37 cellular contexts compared by ENCODE assay signal in the genomic region with DNA sequence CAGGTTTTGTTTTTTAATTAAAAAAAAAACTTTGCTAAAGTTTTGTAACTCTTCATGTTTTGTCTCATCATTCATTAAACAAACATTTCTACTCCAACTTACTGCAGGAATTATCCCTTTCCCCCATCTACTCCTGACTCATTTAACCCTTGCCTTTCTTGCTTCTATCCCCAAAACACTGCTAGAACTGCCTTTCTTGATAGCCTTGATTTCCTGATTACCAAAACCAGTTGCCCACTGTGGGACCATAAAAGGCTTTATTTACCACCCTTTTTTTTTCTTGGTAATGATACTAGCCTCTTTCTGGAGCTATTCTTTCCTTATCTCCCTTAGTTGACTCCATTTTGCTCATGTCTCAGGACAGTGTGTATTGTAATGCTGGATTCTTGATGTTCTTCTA.
"Had no signal": no experiment of that assay in that cellular context is flagged by ENCODE, and none has a peak within 500 bp of the region (broad histone marks: within the 10 kb centered on the region; RNA-seq: fewer than 3 reads in every experiment).

No MANE protein-coding gene starts in this region.

- H3K9me3 ChIP-seq: adrenal gland, body of pancreas, esophagus squamous epithelium, gastroesophageal sphincter, heart right ventricle had no signal

- DNase-seq: activated B cell treated with CpG ODN at 0.5 μM for 24 hours; activated CD4-positive, alpha-beta memory T cell treated with anti-CD3 and anti-CD28 coated beads for 36 hours; activated CD4-positive, alpha-beta T cell treated with anti-CD3 and anti-CD28 coated beads for 36 hours; activated CD4-positive, alpha-beta T cell treated with anti-CD3 and anti-CD28 coated beads, Interleukin-2, amount 10 ng/mL, durations not matched to agents 24 days and 14 days; activated CD4-positive, CD25-positive, alpha-beta regulatory T cell treated with anti-CD3 and anti-CD28 coated beads, Interleukin-2, amount 50 U/mL, for 72 hours; activated CD8-positive, alpha-beta memory T cell treated with anti-CD3 and anti-CD28 coated beads, Interleukin-2, amount 10 ng/mL, durations not matched to agents 7 days and 5 days; activated CD8-positive, alpha-beta memory T cell treated with anti-CD3 and anti-CD28 coated beads, Interleukin-2, amount 50 U/mL, for 4 hours; activated CD8-positive, alpha-beta T cell treated with anti-CD3 and anti-CD28 coated beads, Interleukin-2, amount 10 ng/mL, durations not matched to agents 7 days and 5 days; activated effector memory CD4-positive, alpha-beta T cell treated with anti-CD3 and anti-CD28 coated beads, Interleukin-2, amount 50 U/mL, for 16 hours; activated naive CD4-positive, alpha-beta T cell treated with anti-CD3 and anti-CD28 coated beads for 36 hours; activated naive CD8-positive, alpha-beta T cell treated with anti-CD3 and anti-CD28 coated beads for 36 hours; activated naive CD8-positive, alpha-beta T cell treated with anti-CD3 and anti-CD28 coated beads, Interleukin-2, amount 50 U/mL, for 24 hours; activated T-cell treated with anti-CD3 and anti-CD28 coated beads, Interleukin-2, amount 50 U/mL, for 1 hour; activated T-cell treated with anti-CD3 and anti-CD28 coated beads, Interleukin-2, amount 50 U/mL, for 48 hours; adrenal gland; amygdala; aorta; body of pancreas; caudate nucleus; cortex of kidney; dermis blood vessel endothelial cell; effector CD4-positive, alpha-beta T cell; effector memory CD8-positive, alpha-beta T cell; esophagus squamous epithelium; foreskin melanocyte; heart right ventricle; T-helper 9 cell; WERI-Rb-1 had no signal

- H3K4me3 Mint-ChIP-seq: activated B cell treated with CpG ODN at 0.5 μM for 24 hours; activated CD4-positive, alpha-beta memory T cell treated with anti-CD3 and anti-CD28 coated beads for 36 hours; activated CD4-positive, alpha-beta T cell treated with anti-CD3 and anti-CD28 coated beads for 36 hours; activated CD4-positive, alpha-beta T cell treated with anti-CD3 and anti-CD28 coated beads, Interleukin-2, amount 10 ng/mL, durations not matched to agents 24 days and 14 days; activated CD8-positive, alpha-beta memory T cell treated with anti-CD3 and anti-CD28 coated beads, Interleukin-2, amount 10 ng/mL, durations not matched to agents 7 days and 5 days; activated CD8-positive, alpha-beta T cell treated with anti-CD3 and anti-CD28 coated beads, Interleukin-2, amount 10 ng/mL, durations not matched to agents 7 days and 5 days; activated naive CD4-positive, alpha-beta T cell treated with anti-CD3 and anti-CD28 coated beads for 36 hours; activated naive CD4-positive, alpha-beta T cell treated with anti-CD3 and anti-CD28 coated beads, Interleukin-2, amount 50 U/mL, for 24 hours; activated naive CD8-positive, alpha-beta T cell treated with anti-CD3 and anti-CD28 coated beads for 36 hours; activated naive CD8-positive, alpha-beta T cell treated with anti-CD3 and anti-CD28 coated beads, Interleukin-2, amount 50 U/mL, for 24 hours; activated T-helper 1 cell treated with anti-CD3 and anti-CD28 coated beads, Interleukin-12 subunit alpha, Interleukin-12 subunit beta, Interleukin-2, Interleukin-4 antibody, amounts not matched to agents 30 ng/mL and 10 ng/mL and 1 ng/mL, durations not matched to agents 14 hours and 24 hours and 36 hours; effector memory CD8-positive, alpha-beta T cell; T-helper 1 cell treated with Interleukin-12 subunit alpha and Interleukin-12 subunit beta and Interleukin-4 antibody, amounts not matched to agents 30 μg/mL and 1 μg/mL, for 36 hours had no signal

- H3K4me1 Mint-ChIP-seq: activated B cell treated with CpG ODN at 0.5 μM for 24 hours; activated CD4-positive, alpha-beta T cell treated with anti-CD3 and anti-CD28 coated beads for 36 hours; activated CD4-positive, alpha-beta T cell treated with anti-CD3 and anti-CD28 coated beads, Interleukin-2, amount 10 ng/mL, durations not matched to agents 24 days and 14 days; activated CD8-positive, alpha-beta memory T cell treated with anti-CD3 and anti-CD28 coated beads, Interleukin-2, amount 10 ng/mL, durations not matched to agents 7 days and 5 days; activated naive CD4-positive, alpha-beta T cell treated with anti-CD3 and anti-CD28 coated beads, Interleukin-2, amount 50 U/mL, for 24 hours; activated naive CD8-positive, alpha-beta T cell treated with anti-CD3 and anti-CD28 coated beads for 36 hours; activated naive CD8-positive, alpha-beta T cell treated with anti-CD3 and anti-CD28 coated beads, Interleukin-2, amount 50 U/mL, for 24 hours had no signal

- H3K27ac ChIP-seq: adrenal gland, epithelial cell of prostate, esophagus squamous epithelium, gastroesophageal sphincter, heart right ventricle, WERI-Rb-1 had no signal

- H3K27ac Mint-ChIP-seq: activated B cell treated with CpG ODN at 0.5 μM for 24 hours; activated CD4-positive, alpha-beta memory T cell treated with anti-CD3 and anti-CD28 coated beads for 36 hours; activated CD4-positive, alpha-beta T cell treated with anti-CD3 and anti-CD28 coated beads for 36 hours; activated CD4-positive, alpha-beta T cell treated with anti-CD3 and anti-CD28 coated beads, Interleukin-2, amount 10 ng/mL, durations not matched to agents 24 days and 14 days; activated CD8-positive, alpha-beta memory T cell treated with anti-CD3 and anti-CD28 coated beads, Interleukin-2, amount 10 ng/mL, durations not matched to agents 7 days and 5 days; activated CD8-positive, alpha-beta T cell treated with anti-CD3 and anti-CD28 coated beads, Interleukin-2, amount 10 ng/mL, durations not matched to agents 7 days and 5 days; activated naive CD4-positive, alpha-beta T cell treated with anti-CD3 and anti-CD28 coated beads for 36 hours; activated naive CD4-positive, alpha-beta T cell treated with anti-CD3 and anti-CD28 coated beads, Interleukin-2, amount 50 U/mL, for 24 hours; activated naive CD8-positive, alpha-beta T cell treated with anti-CD3 and anti-CD28 coated beads for 36 hours; activated naive CD8-positive, alpha-beta T cell treated with anti-CD3 and anti-CD28 coated beads, Interleukin-2, amount 50 U/mL, for 24 hours; activated T-helper 1 cell treated with anti-CD3 and anti-CD28 coated beads, Interleukin-12 subunit alpha, Interleukin-12 subunit beta, Interleukin-2, Interleukin-4 antibody, amounts not matched to agents 30 ng/mL and 10 ng/mL and 1 ng/mL, durations not matched to agents 14 hours and 24 hours and 36 hours; activated T-helper 2 cell treated with anti-CD3 and anti-CD28 coated beads, Interferon-gamma antibody, Interleukin-2, Interleukin-4, amounts not matched to agents 10 μg/mL and 5 μg/mL and 100 μg/mL, durations not matched to agents 14 hours and 24 hours and 36 hours; effector memory CD8-positive, alpha-beta T cell; T-helper 1 cell treated with Interleukin-12 subunit alpha and Interleukin-12 subunit beta and Interleukin-4 antibody, amounts not matched to agents 30 μg/mL and 1 μg/mL, for 36 hours had no signal

- H3K36me3 ChIP-seq: adrenal gland, esophagus squamous epithelium, gastroesophageal sphincter, heart right ventricle, WERI-Rb-1 had no signal

- H3K27me3 Mint-ChIP-seq: activated B cell treated with CpG ODN at 0.5 μM for 24 hours; effector memory CD8-positive, alpha-beta T cell had no signal

- FAIRE-seq: colon, endometrium, endothelial cell of umbilical vein had no signal

- H3K36me3 Mint-ChIP-seq: activated CD4-positive, alpha-beta memory T cell treated with anti-CD3 and anti-CD28 coated beads for 36 hours; activated CD8-positive, alpha-beta memory T cell treated with anti-CD3 and anti-CD28 coated beads, Interleukin-2, amount 10 ng/mL, durations not matched to agents 7 days and 5 days; activated naive CD4-positive, alpha-beta T cell treated with anti-CD3 and anti-CD28 coated beads, Interleukin-2, amount 50 U/mL, for 24 hours; activated naive CD8-positive, alpha-beta T cell treated with anti-CD3 and anti-CD28 coated beads for 36 hours had no signal

- H3K9me3 Mint-ChIP-seq: activated B cell treated with CpG ODN at 0.5 μM for 24 hours; activated CD4-positive, alpha-beta memory T cell treated with anti-CD3 and anti-CD28 coated beads for 36 hours; activated CD4-positive, alpha-beta T cell treated with anti-CD3 and anti-CD28 coated beads, Interleukin-2, amount 10 ng/mL, durations not matched to agents 24 days and 14 days; activated naive CD4-positive, alpha-beta T cell treated with anti-CD3 and anti-CD28 coated beads for 36 hours; activated naive CD4-positive, alpha-beta T cell treated with anti-CD3 and anti-CD28 coated beads, Interleukin-2, amount 50 U/mL, for 24 hours; activated naive CD8-positive, alpha-beta T cell treated with anti-CD3 and anti-CD28 coated beads for 36 hours; activated naive CD8-positive, alpha-beta T cell treated with anti-CD3 and anti-CD28 coated beads, Interleukin-2, amount 50 U/mL, for 24 hours; activated T-helper 1 cell treated with anti-CD3 and anti-CD28 coated beads, Interleukin-12 subunit alpha, Interleukin-12 subunit beta, Interleukin-2, Interleukin-4 antibody, amounts not matched to agents 30 ng/mL and 10 ng/mL and 1 ng/mL, durations not matched to agents 14 hours and 24 hours and 36 hours; activated T-helper 2 cell treated with anti-CD3 and anti-CD28 coated beads, Interferon-gamma antibody, Interleukin-2, Interleukin-4, amounts not matched to agents 10 μg/mL and 5 μg/mL and 100 μg/mL, durations not matched to agents 14 hours and 24 hours and 36 hours; effector memory CD8-positive, alpha-beta T cell; T-helper 1 cell treated with Interleukin-12 subunit alpha and Interleukin-12 subunit beta and Interleukin-4 antibody, amounts not matched to agents 30 μg/mL and 1 μg/mL, for 36 hours had no signal

- H3K4me3 ChIP-seq: adrenal gland, body of pancreas, esophagus squamous epithelium, gastroesophageal sphincter, heart right ventricle had no signal

- H3K27me3 ChIP-seq: adrenal gland, body of pancreas, esophagus squamous epithelium, gastroesophageal sphincter, heart right ventricle had no signal

- ATAC-seq: activated CD4-positive, alpha-beta T cell treated with anti-CD3 and anti-CD28 coated beads for 36 hours; activated CD8-positive, alpha-beta memory T cell treated with anti-CD3 and anti-CD28 coated beads, Interleukin-2, amount 10 ng/mL, durations not matched to agents 7 days and 5 days; activated CD8-positive, alpha-beta T cell treated with anti-CD3 and anti-CD28 coated beads, Interleukin-2, amount 10 ng/mL, durations not matched to agents 7 days and 5 days; activated naive CD8-positive, alpha-beta T cell treated with anti-CD3 and anti-CD28 coated beads, Interleukin-2, amount 50 U/mL, for 24 hours; body of pancreas; effector memory CD8-positive, alpha-beta T cell; gastroesophageal sphincter; heart right ventricle had no signal
